8 cellular contexts compared by ENCODE assay signal in the genomic region with DNA sequence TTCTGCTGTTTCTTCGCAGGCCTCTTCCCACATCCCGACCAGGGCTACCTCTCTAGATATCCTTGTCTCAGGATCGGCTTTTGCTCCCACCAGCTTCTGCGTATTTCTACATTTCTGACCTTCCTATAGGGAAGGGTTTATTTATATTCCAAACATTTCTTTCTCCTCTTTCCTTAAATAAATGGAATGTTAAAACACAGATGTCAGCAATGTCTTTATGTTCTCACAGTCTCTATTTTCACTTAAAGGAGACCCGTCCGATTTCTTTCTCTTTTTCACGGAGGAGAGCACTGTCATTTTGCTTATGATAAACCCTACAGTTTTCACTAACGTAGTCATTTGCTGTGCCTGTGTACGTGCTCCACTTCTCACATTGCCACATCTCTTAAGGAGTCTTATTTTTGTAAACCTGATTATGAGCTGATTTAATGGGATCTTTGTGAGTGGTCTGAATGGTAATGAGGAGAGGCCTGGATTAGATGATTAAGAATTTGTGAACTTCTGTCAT. TPM values are rescaled to one million over a fixed set of nuclear protein-coding genes. Genes with fewer than 3 reads are reported as not detected.
A peak's percentile ranks its signal among the peaks of the same experiment; 100 is the strongest.
DNase-seq lines count a peak whose midpoint lies in the region; ATAC-seq and TF ChIP-seq lines count a peak whose summit lies in the region.

No MANE protein-coding gene starts in this region.

- CTCF ChIA-PET in activated CD8-positive, alpha-beta T cell treated with anti-CD3 and anti-CD28 coated beads for 36 hours (lab: Charles Lee): interaction anchor here (0.6 to 2.5 kb wide), 4 partner anchors 10 to 1657 kb away, joined by 3 to 9 read pairs (median 5); no protein-coding TSS in a partner anchor

- peak; percentile 1 for ATAC-seq in HG03280 (IDR thresholded peaks at IDR 0.05; ENCODE audit: unreplicated experiment)
- ATAC-seq in activated CD8-positive, alpha-beta T cell treated with anti-CD3 and anti-CD28 coated beads for 36 hours: no peak
- ATAC-seq in thoracic aorta (ENCODE audit: insufficient number of reproducible peaks, low FRiP score, low read depth): no peak
- ATAC-seq in HG02852 (IDR thresholded peaks at IDR 0.05; ENCODE audit: unreplicated experiment): no peak

- TF ChIP-seq CTCF in activated CD8-positive, alpha-beta T cell treated with anti-CD3 and anti-CD28 coated beads for 36 hours (IDR thresholded peaks at IDR 0.05): no peak
- TF ChIP-seq CTCF in thoracic aorta (IDR thresholded peaks at IDR 0.05): no peak

- peak overlapping the region; percentile 96 for H3K4me3 Mint-ChIP-seq in activated CD8-positive, alpha-beta T cell treated with anti-CD3 and anti-CD28 coated beads for 36 hours

- no peak overlapping the region for H3K27ac ChIP-seq in thoracic aorta

- POLR2A ChIA-PET in activated CD8-positive, alpha-beta T cell treated with anti-CD3 and anti-CD28 coated beads for 36 hours (lab: Charles Lee): interaction anchor here (0.5 to 2.5 kb wide), 20 partner anchors 8 to 703 kb away, joined by 3 to 10 read pairs (median 4); a partner anchor contains a TSS

- peaks cover 5 to 13% of the 10 kb centered on the region in 2 donors for H3K4me1 ChIP-seq in thoracic aorta (ENCODE audit: control insufficient read depth in 1 of 2, low read depth in 2 of 2)

- peak overlapping the region; percentile 83 for H3K4me3 ChIP-seq in thoracic aorta

- H3K27me3 ChIP-seq in thoracic aorta (replicated peaks; ENCODE audit: insufficient read depth): no peaks in the 10 kb centered on the region

- no peaks in the 10 kb centered on the region for H3K36me3 ChIP-seq in thoracic aorta

- H3K4me1 Mint-ChIP-seq in activated CD8-positive, alpha-beta T cell treated with anti-CD3 and anti-CD28 coated beads for 36 hours (ENCODE audit: low read depth): peaks cover 25% of the 10 kb centered on the region

- peaks cover 69% of the 10 kb centered on the region for H3K36me3 Mint-ChIP-seq in activated CD8-positive, alpha-beta T cell treated with anti-CD3 and anti-CD28 coated beads for 36 hours (ENCODE audit: low read depth)

- intact Hi-C loops in activated CD8-positive, alpha-beta T cell treated with anti-CD3 and anti-CD28 coated beads for 36 hours (cut with micrococcal nuclease): no loop called here

- DNase-seq in ELR (ENCODE audit: low read depth) (peak; percentile 36), inferior parietal cortex (ENCODE audit: extremely low spot score) (peak; percentile 5), thoracic aorta (ENCODE audit: low spot score) (no peak), NCI-H2029 (lab: John Stamatoyannopoulos, UW) (no peak)
- DNase-seq in activated CD8-positive, alpha-beta T cell treated with anti-CD3 and anti-CD28 coated beads for 36 hours: no peak
- DNase-seq in activated CD8-positive, alpha-beta memory T cell treated with anti-CD3 and anti-CD28 coated beads for 24 hours: no peak

- H3K27ac Mint-ChIP-seq in activated CD8-positive, alpha-beta T cell treated with anti-CD3 and anti-CD28 coated beads for 36 hours: peak overlapping the region; percentile 92

- peaks cover 21% of the 10 kb centered on the region for H3K9me3 Mint-ChIP-seq in activated CD8-positive, alpha-beta T cell treated with anti-CD3 and anti-CD28 coated beads for 36 hours

- no peaks in the 10 kb centered on the region for H3K9me3 ChIP-seq in thoracic aorta

- H3K27me3 Mint-ChIP-seq in activated CD8-positive, alpha-beta T cell treated with anti-CD3 and anti-CD28 coated beads for 36 hours: no peaks in the 10 kb centered on the region

RNA-seq across cellular contexts. Expression of a gene that starts 0.6 kb away (rescaled TPM):
- total RNA-seq in activated CD8-positive, alpha-beta T cell treated with anti-CD3 and anti-CD28 coated beads for 36 hours: 10 to 100 TPM; 38.1 to 41.9 TPM
- total RNA-seq in thoracic aorta: 1 to 10 TPM in 1 of 2 donors, under 1 TPM in 1; 0.42 to 2.4 TPM

RNA-seq across cellular contexts. Expression of a gene that starts 0.8 kb away (rescaled TPM):
- total RNA-seq in activated CD8-positive, alpha-beta T cell treated with anti-CD3 and anti-CD28 coated beads for 36 hours: 10 to 100 TPM; 36.6 to 39.1 TPM
- 10 to 100 TPM; 16.9 to 28.9 TPM for total RNA-seq in thoracic aorta

RNA-seq across cellular contexts. Expression of a gene that starts 32.8 kb away (rescaled TPM):
- 1 to 10 TPM; 2.7 to 3.2 TPM for total RNA-seq in activated CD8-positive, alpha-beta T cell treated with anti-CD3 and anti-CD28 coated beads for 36 hours
- total RNA-seq in thoracic aorta: 1 to 10 TPM; 3.0 to 3.6 TPM

RNA-seq across cellular contexts. Expression of a gene that starts 49.8 kb away (rescaled TPM):
- total RNA-seq in activated CD8-positive, alpha-beta T cell treated with anti-CD3 and anti-CD28 coated beads for 36 hours: 1 to 10 TPM; 2.0 to 2.3 TPM
- total RNA-seq in thoracic aorta: 1 to 10 TPM; 3.7 to 4.5 TPM

Comparison
In these comparisons a context has a peak if more than half of its experiments do, and no peak if none do; other contexts are left out.
1. DNase-seq: peak in ELR (single experiment) and inferior parietal cortex (single experiment); none in activated CD8-positive, alpha-beta T cell treated with anti-CD3 and anti-CD28 coated beads for 36 hours (single experiment), thoracic aorta (single experiment), NCI-H2029 (single experiment) and activated CD8-positive, alpha-beta memory T cell treated with anti-CD3 and anti-CD28 coated beads for 24 hours (single experiment).
2. RNA of a gene that starts 0.6 kb away (total RNA-seq): 38.1 to 41.9 TPM in activated CD8-positive, alpha-beta T cell treated with anti-CD3 and anti-CD28 coated beads for 36 hours; 0.42 to 2.4 TPM in thoracic aorta; every median in the first group is over 10 times any median in the second.